In genomic region chr5:78591972-78592700, GRCh38 we compare ENCODE assay signal across 10 cellular contexts. TPM values are rescaled to one million over a fixed set of nuclear protein-coding genes. Genes with fewer than 3 reads are reported as not detected.
DNase-seq lines count a peak whose midpoint lies in the region; ATAC-seq and TF ChIP-seq lines count a peak whose summit lies in the region.
"Had no signal": no experiment of that assay in that cellular context is flagged by ENCODE, and none has a peak within 500 bp of the region (broad histone marks: within the 10 kb centered on the region; RNA-seq: fewer than 3 reads in every experiment).

No MANE protein-coding gene starts in this region.

- H3K4me3 ChIP-seq in skeletal muscle satellite cell (ENCODE audit: low read length): peak overlapping the region; percentile 11

- POLR2A ChIA-PET in WTC11 (lab: Charles Lee): no interaction called here

- H3K27me3 Mint-ChIP-seq in WTC11 (ENCODE audit: low read depth): no peaks in the 10 kb centered on the region

- no peak overlapping the region for H3K4me3 Mint-ChIP-seq in WTC11

- H3K4me1 Mint-ChIP-seq in WTC11: peaks cover 43% of the 10 kb centered on the region

- no peak for DNase-seq in WTC11 (ENCODE audit: low spot score)
- DNase-seq in activated CD4-positive, alpha-beta T cell treated with anti-CD3 and anti-CD28 coated beads for 4 hours: no peak
- no peak for DNase-seq in hypothalamus (lab: John Stamatoyannopoulos, UW)
- DNase-seq in NCI-H526 (lab: John Stamatoyannopoulos, UW): no peak
- DNase-seq: NCI-H524 treated with DMSO at 0.1 percent for 48 hours; stimulated activated CD4-positive, alpha-beta T cell treated with anti-CD3 and anti-CD28 coated beads, Interleukin-2, amount 100 ng/mL, for 48 hours had no signal

- H3K9me3 Mint-ChIP-seq in WTC11: peaks cover 7% of the 10 kb centered on the region; the same call in 1 of the 2 replicates

- no peak for TF ChIP-seq CTCF in WTC11 (IDR thresholded peaks at IDR 0.05)

- CTCF ChIA-PET in WTC11 (lab: Charles Lee): interaction anchor here (1.0 kb wide), 1 partner anchor 50 kb away, joined by 9 read pairs; no protein-coding TSS in a partner anchor

- H3K4me1 ChIP-seq in skeletal muscle satellite cell (ENCODE audit: control insufficient read depth, insufficient read depth, low read length): peaks cover 91% of the 10 kb centered on the region

- peak overlapping the region; percentile 69 for H3K27ac Mint-ChIP-seq in WTC11

- peak overlapping the region; percentile 45 for H3K4me2 ChIP-seq in skeletal muscle satellite cell (ENCODE audit: low read length)

- H3K36me3 ChIP-seq in skeletal muscle satellite cell (ENCODE audit: insufficient read depth, low read length): no peaks in the 10 kb centered on the region

- no peaks in the 10 kb centered on the region for H3K27me3 ChIP-seq in skeletal muscle satellite cell (ENCODE audit: control insufficient read depth, insufficient read depth, low read length)

- no peaks in the 10 kb centered on the region for H3K9me3 ChIP-seq in skeletal muscle satellite cell (replicated peaks; ENCODE audit: low read length)

- H3K36me3 Mint-ChIP-seq in WTC11: peaks cover 22% of the 10 kb centered on the region

- ATAC-seq in GM19023 (IDR thresholded peaks at IDR 0.05; ENCODE audit: unreplicated experiment) (peak; percentile 55), HG02884 (IDR thresholded peaks at IDR 0.05; ENCODE audit: unreplicated experiment) (peak; percentile 65), WTC11 (peak; percentile 46; the same call in 1 of the 2 replicates)
- no peak for ATAC-seq in activated CD4-positive, CD25-positive, alpha-beta regulatory T cell treated with anti-CD3 and anti-CD28 coated beads, Interleukin-2, amount 50 U/mL, for 24 hours

- peak overlapping the region; percentile 72 for H3K9ac ChIP-seq in skeletal muscle satellite cell (ENCODE audit: low read depth, low read length)

TF ChIP-seq in WTC11, 78 proteins besides CTCF, POLR2A, EP300 and RAD21:
- TF ChIP-seq ZNF671 (CRISPR knock-in tag; IDR thresholded peaks at IDR 0.05): no peak
- no peak for TF ChIP-seq TEAD1 (CRISPR knock-in tag; IDR thresholded peaks at IDR 0.05)
- TF ChIP-seq ZNF121 (CRISPR knock-in tag; IDR thresholded peaks at IDR 0.05): no peak
- no peak for TF ChIP-seq SOX15 (CRISPR knock-in tag; IDR thresholded peaks at IDR 0.05)
- TF ChIP-seq, protein P1, sequence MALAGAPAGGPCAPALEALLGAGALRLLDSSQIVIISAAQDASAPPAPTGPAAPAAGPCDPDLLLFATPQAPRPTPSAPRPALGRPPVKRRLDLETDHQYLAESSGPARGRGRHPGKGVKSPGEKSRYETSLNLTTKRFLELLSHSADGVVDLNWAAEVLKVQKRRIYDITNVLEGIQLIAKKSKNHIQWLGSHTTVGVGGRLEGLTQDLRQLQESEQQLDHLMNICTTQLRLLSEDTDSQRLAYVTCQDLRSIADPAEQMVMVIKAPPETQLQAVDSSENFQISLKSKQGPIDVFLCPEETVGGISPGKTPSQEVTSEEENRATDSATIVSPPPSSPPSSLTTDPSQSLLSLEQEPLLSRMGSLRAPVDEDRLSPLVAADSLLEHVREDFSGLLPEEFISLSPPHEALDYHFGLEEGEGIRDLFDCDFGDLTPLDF (CRISPR knock-in tag; IDR thresholded peaks at IDR 0.05): no peak
- TF ChIP-seq, protein P2, sequence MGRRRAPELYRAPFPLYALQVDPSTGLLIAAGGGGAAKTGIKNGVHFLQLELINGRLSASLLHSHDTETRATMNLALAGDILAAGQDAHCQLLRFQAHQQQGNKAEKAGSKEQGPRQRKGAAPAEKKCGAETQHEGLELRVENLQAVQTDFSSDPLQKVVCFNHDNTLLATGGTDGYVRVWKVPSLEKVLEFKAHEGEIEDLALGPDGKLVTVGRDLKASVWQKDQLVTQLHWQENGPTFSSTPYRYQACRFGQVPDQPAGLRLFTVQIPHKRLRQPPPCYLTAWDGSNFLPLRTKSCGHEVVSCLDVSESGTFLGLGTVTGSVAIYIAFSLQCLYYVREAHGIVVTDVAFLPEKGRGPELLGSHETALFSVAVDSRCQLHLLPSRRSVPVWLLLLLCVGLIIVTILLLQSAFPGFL (CRISPR knock-in tag; IDR thresholded peaks at IDR 0.05; ENCODE audit: borderline replicate concordance): no peak
- TF ChIP-seq JUN (CRISPR knock-in tag; IDR thresholded peaks at IDR 0.05): no peak
- TF ChIP-seq FOXP4 (CRISPR knock-in tag; IDR thresholded peaks at IDR 0.05): no peak
- TF ChIP-seq ZNF416 (CRISPR knock-in tag; IDR thresholded peaks at IDR 0.05): no peak
- TF ChIP-seq STAT6 (CRISPR knock-in tag; conservative IDR thresholded peaks at IDR 0.05; ENCODE audit: low read depth): no peak

RNA-seq across cellular contexts. Expression of gene LHFPL2, which starts 56.4 kb away (rescaled TPM):
- 34.4 to 40.6 TPM (median 36.6 TPM) in 3 replicates for total RNA-seq in WTC11 (2021)
- total RNA-seq in skeletal muscle satellite cell (2012; rRNA removed): 36.0 and 46.9 TPM in 2 replicates

Comparison
In these comparisons a context has a peak if more than half of its experiments do, and no peak if none do; other contexts are left out.
1. ATAC-seq: peak in GM19023 (single experiment), HG02884 (single experiment) and WTC11 (single experiment); none in activated CD4-positive, CD25-positive, alpha-beta regulatory T cell treated with anti-CD3 and anti-CD28 coated beads, Interleukin-2, amount 50 U/mL, for 24 hours (0 of 2).